In genomic region chr6:139291813-139292619, GRCh38 we compare ENCODE assay signal across 8 cellular contexts. TPM values are rescaled to one million over a fixed set of nuclear protein-coding genes. Genes with fewer than 3 reads are reported as not detected.
DNase-seq lines count a peak whose midpoint lies in the region; FAIRE-seq and TF ChIP-seq lines count a peak whose summit lies in the region.

Gene TXLNB, minus strand, starts transcription at chr6:139291998. Its CDS starts 3,099 bp downstream, at chr6:139288899.

- no peaks in the 10 kb centered on the region for H3K36me3 ChIP-seq in BE2C

- FAIRE-seq in GM12891 (lab: Jason Lieb, UNC), result peak; percentile 95
- FAIRE-seq in H54 (lab: Jason Lieb, UNC), result no peak

- H3K4me3 ChIP-seq in dorsolateral prefrontal cortex (peak within 1 kb of the TSS in 40 of 59 donors; percentile 1 to 52 (median 28)), BE2C (ENCODE audit: low read depth, low read length) (no peak within 1 kb of the TSS)

- no peak for TF ChIP-seq POLR2A in GM12891 (IDR thresholded peaks at IDR 0.05; ENCODE audit: low read depth, low read length)
- no peak for TF ChIP-seq POLR2A in H54 (IDR thresholded peaks at IDR 0.05; ENCODE audit: low read depth, low read length)

- no peaks in the 10 kb centered on the region for H3K9me3 ChIP-seq in BE2C

- intact Hi-C loops in dorsolateral prefrontal cortex (cut with DNase I), result no loop called here

- TF ChIP-seq CTCF in dorsolateral prefrontal cortex (IDR thresholded peaks at IDR 0.05 in 54 of 56, conservative IDR thresholded peaks at IDR 0.05 in 2 of 56; ENCODE audit: low read depth in 1 of 56, partially characterized antibody in 56 of 56) (peak in 2 of 56 donors; percentile 5 to 10), BE2C (IDR thresholded peaks at IDR 0.05; ENCODE audit: low read depth, low read length) (no peak)

- peak within 1 kb of the TSS in 53 of 59 donors; percentile 4 to 73 (median 45) for H3K27ac ChIP-seq in dorsolateral prefrontal cortex

- peak; percentile 24 for DNase-seq in GM12891 (ENCODE audit: insufficient read length, low spot score)
- peak; percentile 9 for DNase-seq in H54 (ENCODE audit: insufficient read length, low spot score)
- peak; percentile 66 for DNase-seq in MV-4-11 (lab: John Stamatoyannopoulos, UW)
- DNase-seq in activated CD4-positive, alpha-beta T cell treated with anti-CD3 and anti-CD28 coated beads for 48 hours, result peak; percentile 88
- DNase-seq in dorsolateral prefrontal cortex, result peak in 8 of 10 donors; percentile 22 to 79 (median 52)
- peak; percentile 21 for DNase-seq in midbrain (lab: John Stamatoyannopoulos, UW)
- peak; percentile 44 to 62 for DNase-seq in stimulated activated CD8-positive, alpha-beta memory T cell treated with anti-CD3 and anti-CD28 coated beads, Interleukin-2, amount 100 ng/mL, for 1 hour (ENCODE audit: low read depth in 2 of 2)
- DNase-seq in BE2C, result no peak

- H3K27me3 ChIP-seq in dorsolateral prefrontal cortex (no peaks in the 10 kb centered on the region), BE2C (peaks cover 4% of the 10 kb centered on the region; the same call in 1 of the 2 replicates)

- no peaks in the 10 kb centered on the region for H3K4me1 ChIP-seq in BE2C

TF ChIP-seq in GM12891, 5 proteins besides CTCF, POLR2A, EP300 and RAD21:
- TF ChIP-seq TAF1 (IDR thresholded peaks at IDR 0.05; ENCODE audit: low read depth, low read length) (no peak), PAX5 (IDR thresholded peaks at IDR 0.05; ENCODE audit: insufficient read depth, low read length, severe bottlenecking) (no peak), SPI1 (IDR thresholded peaks at IDR 0.05; ENCODE audit: low read depth, low read length) (no peak), POLR2AphosphoS5 (IDR thresholded peaks at IDR 0.05; ENCODE audit: low read depth, low read length) (no peak), POU2F2 (IDR thresholded peaks at IDR 0.05; ENCODE audit: low read depth, low read length) (no peak)
TF ChIP-seq in GM12891: peak in this region for 0.

RNA-seq across cellular contexts. Expression of gene TXLNB, which starts in this region (rescaled TPM):
- 1.7 TPM for polyA plus RNA-seq in GM12891 (2012; ENCODE audit: low read depth, missing spikeins)
- 1 to 10 TPM in 106 of 120 experiments, under 1 TPM in 14; 0.38 to 3.3 (median 1.6) TPM for total RNA-seq in dorsolateral prefrontal cortex
- polyA plus RNA-seq in BE2C (2012; ENCODE audit: insufficient read depth, insufficient read length, low read depth), result not detected
